ENCODE assay signal across 1 cellular context in the genomic region with DNA sequence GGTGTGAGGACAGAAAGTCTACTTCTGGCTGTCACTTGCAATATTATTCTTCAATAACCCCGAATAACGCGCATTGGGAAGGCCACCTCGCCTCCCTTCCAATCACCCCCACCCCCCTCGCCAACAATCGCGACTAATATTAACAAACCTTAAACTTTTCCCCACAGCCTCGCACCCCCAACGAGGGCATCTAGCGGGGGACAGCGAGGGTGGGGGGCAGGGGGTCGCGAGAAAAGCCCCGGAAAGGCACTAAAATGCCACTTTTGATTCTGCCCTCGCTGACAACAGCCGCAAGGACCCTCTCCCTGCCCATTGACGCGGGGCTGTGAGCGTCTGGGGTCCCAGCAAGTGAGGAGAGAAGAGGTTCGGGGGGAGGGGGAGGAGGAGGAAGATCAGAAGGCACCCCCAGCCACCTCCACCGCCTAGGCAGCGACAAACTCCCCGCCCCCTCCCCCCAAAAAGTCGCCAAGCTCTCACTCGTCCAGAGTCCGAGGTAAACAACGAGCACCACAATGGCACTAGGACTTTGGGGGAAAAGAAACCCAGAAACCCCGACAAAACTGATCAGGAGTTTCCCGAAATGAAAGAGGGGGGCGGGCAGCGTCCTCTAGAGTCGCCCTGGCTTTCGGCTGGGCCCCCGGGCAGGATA.
TF ChIP-seq lines count a peak whose summit lies in the region.

No MANE protein-coding gene starts in this region.

TF ChIP-seq in IMR-90, 13 proteins besides CTCF, POLR2A, EP300 and RAD21 (continued from another document):
- no peak for TF ChIP-seq BHLHE40 (IDR thresholded peaks at IDR 0.05; ENCODE audit: low read depth, low read length)
